ENCODE assay signal across 9 cellular contexts in genomic region chr20:33209789-33210188, GRCh38. TPM values are rescaled to one million over a fixed set of nuclear protein-coding genes. Genes with fewer than 3 reads are reported as not detected.
DNase-seq lines count a peak whose midpoint lies in the region; TF ChIP-seq lines count a peak whose summit lies in the region.
"Had no signal": no experiment of that assay in that cellular context is flagged by ENCODE, and none has a peak within 500 bp of the region (broad histone marks: within the 10 kb centered on the region; RNA-seq: fewer than 3 reads in every experiment).

No MANE protein-coding gene starts in this region.

- H3K36me3 Mint-ChIP-seq in activated CD4-positive, alpha-beta T cell treated with anti-CD3 and anti-CD28 coated beads, Interleukin-2, amount 10 ng/mL, durations not matched to agents 24 days and 14 days (ENCODE audit: low read depth): no peaks in the 10 kb centered on the region
- no peaks in the 10 kb centered on the region for H3K36me3 Mint-ChIP-seq in endothelial cell (ENCODE audit: low read depth, unreplicated experiment)

- TF ChIP-seq CTCF in endothelial cell (IDR thresholded peaks at IDR 0.05; ENCODE audit: unreplicated experiment): no peak

- peak in 9 of 14 donors; percentile 1 to 58 (median 10) for DNase-seq in C1 segment of cervical spinal cord (lab: John Stamatoyannopoulos, UW)
- peak; percentile 87 for DNase-seq in activated CD4-positive, alpha-beta T cell treated with anti-CD3 and anti-CD28 coated beads, Interleukin-2, amount 10 ng/mL, durations not matched to agents 24 days and 14 days
- peak; percentile 90 for DNase-seq in endothelial cell (ENCODE audit: low spot score)
- DNase-seq in myocyte (ENCODE audit: low read depth): peak; percentile 80
- DNase-seq in DMS153 treated with DMSO at 0.1 percent for 48 hours (lab: John Stamatoyannopoulos, UW; ENCODE audit: unreplicated experiment): no peak
- no peak for DNase-seq in COLO668 (lab: John Stamatoyannopoulos, UW; ENCODE audit: unreplicated experiment)
- DNase-seq in NCI-H2107 treated with DMSO at 0.1 percent for 48 hours (lab: John Stamatoyannopoulos, UW; ENCODE audit: unreplicated experiment): no peak

- intact Hi-C loops in activated CD4-positive, alpha-beta T cell treated with anti-CD3 and anti-CD28 coated beads, Interleukin-2, amount 10 ng/mL, durations not matched to agents 24 days and 14 days (cut with micrococcal nuclease): no loop called here

- no peak for TF ChIP-seq RAD21 in Ishikawa (IDR thresholded peaks at IDR 0.05; ENCODE audit: low read depth)

- no peaks in the 10 kb centered on the region for H3K4me1 Mint-ChIP-seq in activated CD4-positive, alpha-beta T cell treated with anti-CD3 and anti-CD28 coated beads, Interleukin-2, amount 10 ng/mL, durations not matched to agents 24 days and 14 days
- H3K4me1 Mint-ChIP-seq in endothelial cell (ENCODE audit: unreplicated experiment): no peaks in the 10 kb centered on the region

- H3K9me3 Mint-ChIP-seq in activated CD4-positive, alpha-beta T cell treated with anti-CD3 and anti-CD28 coated beads, Interleukin-2, amount 10 ng/mL, durations not matched to agents 24 days and 14 days: no peaks in the 10 kb centered on the region
- no peaks in the 10 kb centered on the region for H3K9me3 Mint-ChIP-seq in endothelial cell (ENCODE audit: unreplicated experiment)

- peaks cover 9% of the 10 kb centered on the region for H3K27me3 Mint-ChIP-seq in activated CD4-positive, alpha-beta T cell treated with anti-CD3 and anti-CD28 coated beads, Interleukin-2, amount 10 ng/mL, durations not matched to agents 24 days and 14 days
- H3K27me3 Mint-ChIP-seq in endothelial cell (ENCODE audit: unreplicated experiment): peaks cover 6% of the 10 kb centered on the region

- H3K4me3 Mint-ChIP-seq in activated CD4-positive, alpha-beta T cell treated with anti-CD3 and anti-CD28 coated beads, Interleukin-2, amount 10 ng/mL, durations not matched to agents 24 days and 14 days: no peak overlapping the region
- H3K4me3 Mint-ChIP-seq in endothelial cell (ENCODE audit: unreplicated experiment): no peak overlapping the region

- no peak for TF ChIP-seq EP300 in Ishikawa (IDR thresholded peaks at IDR 0.05; ENCODE audit: borderline replicate concordance)

- no peak overlapping the region for H3K27ac Mint-ChIP-seq in activated CD4-positive, alpha-beta T cell treated with anti-CD3 and anti-CD28 coated beads, Interleukin-2, amount 10 ng/mL, durations not matched to agents 24 days and 14 days
- H3K27ac Mint-ChIP-seq in endothelial cell (ENCODE audit: unreplicated experiment): no peak overlapping the region

TF ChIP-seq in Ishikawa, 13 proteins besides CTCF, POLR2A, EP300 and RAD21:
- no peak for TF ChIP-seq TAF1 (IDR thresholded peaks at IDR 0.05; ENCODE audit: low read depth)
- no peak for TF ChIP-seq YY1 (IDR thresholded peaks at IDR 0.05; ENCODE audit: low read depth)
- no peak for TF ChIP-seq NFIC (IDR thresholded peaks at IDR 0.05)
- TF ChIP-seq REST (IDR thresholded peaks at IDR 0.05; ENCODE audit: low read depth): peak; percentile 99
- no peak for TF ChIP-seq USF1 (IDR thresholded peaks at IDR 0.05)
- TF ChIP-seq FOXM1 (IDR thresholded peaks at IDR 0.05; ENCODE audit: borderline replicate concordance, low read depth): no peak
- no peak for TF ChIP-seq EGR1 (IDR thresholded peaks at IDR 0.05)
- peak; percentile 71 for TF ChIP-seq MAX (IDR thresholded peaks at IDR 0.05)
- no peak for TF ChIP-seq CEBPB (IDR thresholded peaks at IDR 0.05)
- TF ChIP-seq CREB1 (IDR thresholded peaks at IDR 0.05; ENCODE audit: low read depth): no peak
- no peak for TF ChIP-seq TCF12 (IDR thresholded peaks at IDR 0.05; ENCODE audit: low read depth)
TF ChIP-seq in Ishikawa: peak in this region for 2.

RNA-seq across cellular contexts. Expression of gene BPIFA3, which starts 7.4 kb away (rescaled TPM):
- total RNA-seq in activated CD4-positive, alpha-beta T cell treated with anti-CD3 and anti-CD28 coated beads, Interleukin-2, amount 10 ng/mL, durations not matched to agents 24 days and 14 days: not detected in 2 replicates
- total RNA-seq in endothelial cell (ENCODE audit: unreplicated experiment) (not detected), myocyte (not detected in 2 replicates)
- not detected for polyA plus RNA-seq in myocyte (2012)
- total RNA-seq: temporal lobe had no signal

RNA-seq across cellular contexts. Expression of gene BPIFA1, which starts 26.0 kb away (rescaled TPM):
- not detected in 2 replicates for total RNA-seq in activated CD4-positive, alpha-beta T cell treated with anti-CD3 and anti-CD28 coated beads, Interleukin-2, amount 10 ng/mL, durations not matched to agents 24 days and 14 days
- total RNA-seq in endothelial cell (ENCODE audit: unreplicated experiment) (not detected), myocyte (not detected in 2 replicates)
- not detected for polyA plus RNA-seq in myocyte (2012)
- total RNA-seq: temporal lobe had no signal

RNA-seq across cellular contexts. Expression of gene BPIFA2, which starts 41.8 kb away (rescaled TPM):
- total RNA-seq in activated CD4-positive, alpha-beta T cell treated with anti-CD3 and anti-CD28 coated beads, Interleukin-2, amount 10 ng/mL, durations not matched to agents 24 days and 14 days: not detected in 2 replicates
- total RNA-seq in endothelial cell (ENCODE audit: unreplicated experiment): not detected
- not detected in 2 replicates for total RNA-seq in myocyte
- not detected for polyA plus RNA-seq in myocyte (2012)
- total RNA-seq: temporal lobe had no signal

Comparison
In these comparisons a context has a peak if more than half of its experiments do, and no peak if none do; other contexts are left out.
1. DNase-seq: peak in C1 segment of cervical spinal cord (9 of 14), activated CD4-positive, alpha-beta T cell treated with anti-CD3 and anti-CD28 coated beads, Interleukin-2, amount 10 ng/mL, durations not matched to agents 24 days and 14 days (single experiment), endothelial cell (single experiment) and myocyte (single experiment); none in DMS153 treated with DMSO at 0.1 percent for 48 hours (single experiment), COLO668 (single experiment) and NCI-H2107 treated with DMSO at 0.1 percent for 48 hours (single experiment).